In the genomic region with DNA sequence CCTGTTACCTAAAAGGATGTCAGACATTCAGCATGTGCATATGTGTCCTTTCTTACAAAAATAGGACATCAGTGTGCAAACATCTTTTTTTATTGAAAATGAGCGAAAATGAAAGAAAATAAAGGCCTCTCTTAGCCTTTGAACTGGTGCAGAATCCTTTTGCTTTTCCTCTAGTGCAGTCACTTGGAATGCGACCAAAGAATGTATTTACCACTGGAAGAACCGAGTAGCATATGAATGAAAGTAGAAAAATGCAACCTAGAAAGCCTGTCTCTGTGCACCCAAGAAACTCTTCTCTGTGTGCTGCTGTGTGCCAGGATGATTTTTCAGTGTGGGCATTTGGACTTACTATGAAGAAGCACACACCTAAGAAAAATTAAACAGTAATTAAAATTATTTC, we compare ENCODE assay signal across 21 cellular contexts. TPM values are rescaled to one million over a fixed set of nuclear protein-coding genes. Genes with fewer than 3 reads are reported as not detected.
"Had no signal": no experiment of that assay in that cellular context is flagged by ENCODE, and none has a peak within 500 bp of the region (broad histone marks: within the 10 kb centered on the region; RNA-seq: fewer than 3 reads in every experiment).

No MANE protein-coding gene starts in this region.

- H3K4me1 ChIP-seq: heart right ventricle, right atrium auricular region, uterus had no signal

- DNase-seq: activated B cell treated with CpG ODN at 0.5 μM for 24 hours; activated CD4-positive, alpha-beta memory T cell treated with anti-CD3 and anti-CD28 coated beads, Interleukin-2, amount 10 ng/mL, durations not matched to agents 7 days and 5 days; activated CD4-positive, alpha-beta T cell treated with anti-CD3 and anti-CD28 coated beads for 4 hours; activated CD8-positive, alpha-beta memory T cell treated with anti-CD3 and anti-CD28 coated beads, Interleukin-2, amount 10 ng/mL, durations not matched to agents 7 days and 5 days; activated naive CD4-positive, alpha-beta T cell treated with Interleukin-2 at 50 U/mL for 16 hours; activated naive CD8-positive, alpha-beta T cell treated with anti-CD3 and anti-CD28 coated beads, Interleukin-2, amount 10 ng/mL, durations not matched to agents 7 days and 5 days; activated T-cell treated with anti-CD3 and anti-CD28 coated beads, Interleukin-2, amount 50 U/mL, for 24 hours; cerebellar nuclear complex; cortex of kidney; erythroblast; heart right ventricle; naive thymus-derived CD8-positive, alpha-beta T cell; nucleus accumbens; stimulated activated CD4-positive, alpha-beta T cell treated with anti-CD3 and anti-CD28 coated beads, Interleukin-2, amount 100 ng/mL, for 48 hours; stimulated activated naive CD8-positive, alpha-beta T cell treated with anti-CD3 and anti-CD28 coated beads, Interleukin-15, amount 100 ng/mL, for 72 hours; transverse colon; uterus had no signal

- ATAC-seq: activated CD8-positive, alpha-beta memory T cell treated with anti-CD3 and anti-CD28 coated beads, Interleukin-2, amount 10 ng/mL, durations not matched to agents 7 days and 5 days; heart right ventricle; naive thymus-derived CD8-positive, alpha-beta T cell; stimulated activated naive CD8-positive, alpha-beta T cell treated with anti-CD3 and anti-CD28 coated beads, Interleukin-15, amount 100 ng/mL, for 72 hours had no signal

- H3K4me3 ChIP-seq: heart right ventricle, right atrium auricular region, suprapubic skin, transverse colon, uterus had no signal

- H3K9me3 ChIP-seq: heart right ventricle, right atrium auricular region, suprapubic skin, transverse colon, uterus had no signal

- H3K27me3 ChIP-seq: right atrium auricular region, suprapubic skin, transverse colon, uterus had no signal

- H3K36me3 ChIP-seq: heart right ventricle, right atrium auricular region, suprapubic skin, transverse colon, uterus had no signal

- H3K27ac ChIP-seq: heart right ventricle, right atrium auricular region, suprapubic skin, transverse colon had no signal

RNA-seq across cellular contexts. Expression of gene ADCY2, which starts 26.8 kb away (rescaled TPM):
- total RNA-seq: activated B cell treated with CpG ODN at 0.5 μM for 24 hours; activated CD4-positive, alpha-beta memory T cell treated with anti-CD3 and anti-CD28 coated beads, Interleukin-2, amount 10 ng/mL, durations not matched to agents 7 days and 5 days; activated CD8-positive, alpha-beta memory T cell treated with anti-CD3 and anti-CD28 coated beads, Interleukin-2, amount 10 ng/mL, durations not matched to agents 7 days and 5 days; activated naive CD8-positive, alpha-beta T cell treated with anti-CD3 and anti-CD28 coated beads, Interleukin-2, amount 10 ng/mL, durations not matched to agents 7 days and 5 days; activated T-helper 2 cell treated with anti-CD3 and anti-CD28 coated beads, Interferon-gamma antibody, Interleukin-2, Interleukin-4, amounts not matched to agents 10 μg/mL and 5 μg/mL and 100 μg/mL, durations not matched to agents 14 hours and 24 hours and 36 hours; liver; naive thymus-derived CD8-positive, alpha-beta T cell had no signal
- polyA plus RNA-seq: liver; naive thymus-derived CD8-positive, alpha-beta T cell had no signal
